In genomic region chr10:127218658-127219057, GRCh38 we compare ENCODE assay signal across 9 cellular contexts. TPM values are rescaled to one million over a fixed set of nuclear protein-coding genes. Genes with fewer than 3 reads are reported as not detected.
"Had no signal": no experiment of that assay in that cellular context is flagged by ENCODE, and none has a peak within 500 bp of the region (broad histone marks: within the 10 kb centered on the region; RNA-seq: fewer than 3 reads in every experiment).

No MANE protein-coding gene starts in this region.

- ATAC-seq: K562 had no signal

- DNase-seq: IMR-90, KBM-7, KG1 had no signal

- H3K27ac ChIP-seq: HL-60, KMS-11 had no signal

- H3K4me3 ChIP-seq: K562 had no signal

- FAIRE-seq: HTR-8/SVneo, K562 had no signal

- H3K4me2 ChIP-seq: KMS-11 had no signal

- H3K9ac ChIP-seq: KMS-11 had no signal

RNA-seq across cellular contexts. Expression of gene INSYN2A, which starts 22.3 kb away (rescaled TPM):
- total RNA-seq: HT-29, K562 had no signal
- polyA plus RNA-seq: IgD-negative memory B cell, K562 had no signal
